9 cellular contexts compared by ENCODE assay signal in genomic region chr2:37616674-37616999, GRCh38. TPM values are rescaled to one million over a fixed set of nuclear protein-coding genes. Genes with fewer than 3 reads are reported as not detected.
DNase-seq lines count a peak whose midpoint lies in the region; ATAC-seq and TF ChIP-seq lines count a peak whose summit lies in the region.
"Had no signal": no experiment of that assay in that cellular context is flagged by ENCODE, and none has a peak within 500 bp of the region (broad histone marks: within the 10 kb centered on the region; RNA-seq: fewer than 3 reads in every experiment).

No MANE protein-coding gene starts in this region.

- no peaks in the 10 kb centered on the region for H3K36me3 ChIP-seq in body of pancreas (replicated peaks in 1 of 2; ENCODE audit: insufficient read depth in 1 of 2, low read depth in 2 of 2)
- H3K36me3 ChIP-seq in spleen: no peaks in the 10 kb centered on the region

- no peak for TF ChIP-seq POLR2A in body of pancreas (IDR thresholded peaks at IDR 0.05)
- no peak for TF ChIP-seq POLR2A in spleen (IDR thresholded peaks at IDR 0.05)

- ATAC-seq in GM19023 (IDR thresholded peaks at IDR 0.05; ENCODE audit: unreplicated experiment) (peak; percentile 82), HG03060 (IDR thresholded peaks at IDR 0.05; ENCODE audit: low read depth, unreplicated experiment) (peak; percentile 43), body of pancreas (peak; percentile 55)

- H3K4me1 ChIP-seq in body of pancreas: peaks cover 21% of the 10 kb centered on the region
- peaks cover 18 to 34% (median 23%) of the 10 kb centered on the region in 6 donors for H3K4me1 ChIP-seq in spleen
- H3K4me1 ChIP-seq: parathyroid adenoma had no signal

- H3K27ac ChIP-seq in body of pancreas (peak overlapping the region in 1 of 4 donors; percentile 37), spleen (peak overlapping the region; percentile 63 to 86 (median 74)), caudate nucleus (ENCODE audit: low read depth, low read length) (no peak overlapping the region)
- H3K27ac ChIP-seq: parathyroid adenoma had no signal

- no peaks in the 10 kb centered on the region for H3K27me3 ChIP-seq in body of pancreas
- no peaks in the 10 kb centered on the region for H3K27me3 ChIP-seq in spleen (replicated peaks in 1 of 7)

- no peak for TF ChIP-seq CTCF in body of pancreas (IDR thresholded peaks at IDR 0.05)
- no peak for TF ChIP-seq CTCF in spleen (IDR thresholded peaks at IDR 0.05 in 8 of 11, conservative IDR thresholded peaks at IDR 0.05 in 3 of 11)

- intact Hi-C loops in body of pancreas (cut with DNase I): no loop called here
- intact Hi-C loops in spleen (cut with DNase I; ENCODE audit: low total_unique reads): no loop called here

- no peak for DNase-seq in body of pancreas
- no peak for DNase-seq in spleen
- no peak for DNase-seq in cerebellar nuclear complex (lab: John Stamatoyannopoulos, UW)
- DNase-seq in HuH-7 (ENCODE audit: low spot score): no peak
- no peak for DNase-seq in caudate nucleus (lab: John Stamatoyannopoulos, UW)
- DNase-seq: NCI-H187 had no signal

- H3K4me3 ChIP-seq in body of pancreas (no peak overlapping the region), spleen (peak overlapping the region in 1 of 8 donors; percentile 55)

- H3K9me3 ChIP-seq in body of pancreas: no peaks in the 10 kb centered on the region
- no peaks in the 10 kb centered on the region for H3K9me3 ChIP-seq in spleen

- 37 to 46% methylated on average over 2 of the region's 2 CpGs for WGBS in body of pancreas, 2 donors
- 75 to 92% (median 85%) methylated on average over 2 of the region's 2 CpGs for WGBS in spleen, 5 donors

RNA-seq across cellular contexts. Expression of gene CDC42EP3, which starts 54.8 kb away (rescaled TPM):
- total RNA-seq in body of pancreas (1 to 10 TPM; 5.3 to 7.8 TPM), spleen (10 to 100 TPM; 30.2 to 57.2 (median 44.8) TPM)
- 10 to 100 TPM in 1 of 3 donors, 1 to 10 TPM in 2; 9.5 to 13.3 (median 9.7) TPM for polyA plus RNA-seq in spleen
